ENCODE assay signal across 8 cellular contexts in genomic region chr15:34366271-34367043, GRCh38. TPM values are rescaled to one million over a fixed set of nuclear protein-coding genes. Genes with fewer than 3 reads are reported as not detected.
DNase-seq lines count a peak whose midpoint lies in the region; ATAC-seq and TF ChIP-seq lines count a peak whose summit lies in the region.

No MANE protein-coding gene starts in this region.

- peaks cover 30% of the 10 kb centered on the region for H3K4me1 ChIP-seq in CD4-positive, CD25-positive, alpha-beta regulatory T cell (ENCODE audit: control insufficient read depth, insufficient read depth, low read length, poor library complexity, severe bottlenecking)
- peaks cover 4% of the 10 kb centered on the region for H3K4me1 ChIP-seq in mesodermal cell (ENCODE audit: control insufficient read depth, insufficient read depth, low read length, poor library complexity, severe bottlenecking)

- no peaks in the 10 kb centered on the region for H3K27me3 Mint-ChIP-seq in CD4-positive, CD25-positive, alpha-beta regulatory T cell
- H3K27me3 Mint-ChIP-seq in activated CD8-positive, alpha-beta memory T cell treated with anti-CD3 and anti-CD28 coated beads, Interleukin-2, amount 10 ng/mL, durations not matched to agents 7 days and 5 days = no peaks in the 10 kb centered on the region
- H3K27me3 Mint-ChIP-seq in endothelial cell (ENCODE audit: unreplicated experiment) = peaks cover 6% of the 10 kb centered on the region

- no peak for TF ChIP-seq CTCF in endothelial cell (IDR thresholded peaks at IDR 0.05; ENCODE audit: unreplicated experiment)

- H3K4me3 Mint-ChIP-seq in CD4-positive, CD25-positive, alpha-beta regulatory T cell = peak overlapping the region; percentile 94 to 100 (median 98)
- H3K4me3 Mint-ChIP-seq in activated CD8-positive, alpha-beta memory T cell treated with anti-CD3 and anti-CD28 coated beads, Interleukin-2, amount 10 ng/mL, durations not matched to agents 7 days and 5 days = peak overlapping the region; percentile 96
- H3K4me3 Mint-ChIP-seq in endothelial cell (ENCODE audit: unreplicated experiment) = peak overlapping the region; percentile 96

- H3K9me3 Mint-ChIP-seq in CD4-positive, CD25-positive, alpha-beta regulatory T cell = no peaks in the 10 kb centered on the region
- no peaks in the 10 kb centered on the region for H3K9me3 Mint-ChIP-seq in activated CD8-positive, alpha-beta memory T cell treated with anti-CD3 and anti-CD28 coated beads, Interleukin-2, amount 10 ng/mL, durations not matched to agents 7 days and 5 days (ENCODE audit: low read depth)
- H3K9me3 Mint-ChIP-seq in endothelial cell (ENCODE audit: unreplicated experiment) = no peaks in the 10 kb centered on the region

- peaks cover 14% of the 10 kb centered on the region for H3K36me3 ChIP-seq in CD4-positive, CD25-positive, alpha-beta regulatory T cell (ENCODE audit: control insufficient read depth, insufficient read depth, low read length)
- peaks cover 30% of the 10 kb centered on the region for H3K36me3 ChIP-seq in mesodermal cell (ENCODE audit: control insufficient read depth, insufficient read depth, low read length)

- H3K27me3 ChIP-seq in CD4-positive, CD25-positive, alpha-beta regulatory T cell (ENCODE audit: control insufficient read depth, insufficient read depth, low read length) = no peaks in the 10 kb centered on the region

- H3K4me1 Mint-ChIP-seq in CD4-positive, CD25-positive, alpha-beta regulatory T cell = peaks cover 12 to 56% (median 16%) of the 10 kb centered on the region in 4 donors
- peaks cover 41% of the 10 kb centered on the region for H3K4me1 Mint-ChIP-seq in activated CD8-positive, alpha-beta memory T cell treated with anti-CD3 and anti-CD28 coated beads, Interleukin-2, amount 10 ng/mL, durations not matched to agents 7 days and 5 days
- H3K4me1 Mint-ChIP-seq in endothelial cell (ENCODE audit: unreplicated experiment) = peaks cover 16% of the 10 kb centered on the region

- peak overlapping the region; percentile 45 to 96 (median 96) for H3K27ac Mint-ChIP-seq in CD4-positive, CD25-positive, alpha-beta regulatory T cell
- H3K27ac Mint-ChIP-seq in activated CD8-positive, alpha-beta memory T cell treated with anti-CD3 and anti-CD28 coated beads, Interleukin-2, amount 10 ng/mL, durations not matched to agents 7 days and 5 days = peak overlapping the region; percentile 89
- H3K27ac Mint-ChIP-seq in endothelial cell (ENCODE audit: unreplicated experiment) = no peak overlapping the region

- CTCF ChIA-PET in activated CD8-positive, alpha-beta memory T cell treated with anti-CD3 and anti-CD28 coated beads, Interleukin-2, amount 10 ng/mL, durations not matched to agents 7 days and 5 days (lab: Charles Lee) = interaction anchor here (0.7 to 4.1 kb wide), 26 partner anchors 9 to 304 kb away, joined by 3 to 55 read pairs (median 6); partner anchors contain the start of genes EMC4, GOLGA8A, GOLGA8B and NOP10

- 0% methylated on average over 16 to 23 of the region's 36 CpGs for WGBS in mesodermal cell (ENCODE audit: insufficient coverage in 2 of 2), 2 experiments

- no peaks in the 10 kb centered on the region for H3K9me3 ChIP-seq in CD4-positive, CD25-positive, alpha-beta regulatory T cell (ENCODE audit: control insufficient read depth in 2 of 2, low read length in 2 of 2)
- no peaks in the 10 kb centered on the region for H3K9me3 ChIP-seq in mesodermal cell (ENCODE audit: control insufficient read depth, low read length)

- peak overlapping the region; percentile 37 for H3K27ac ChIP-seq in CD4-positive, CD25-positive, alpha-beta regulatory T cell (ENCODE audit: insufficient read depth, low read length, poor library complexity, severe bottlenecking)
- H3K27ac ChIP-seq in mesodermal cell (ENCODE audit: low read depth, low read length, severe bottlenecking) = peak overlapping the region; percentile 69

- peak; percentile 28 to 71 (median 53) for DNase-seq in CD4-positive, CD25-positive, alpha-beta regulatory T cell
- DNase-seq in HCEC 1CT (peak; percentile 12), NCI-H748 (lab: John Stamatoyannopoulos, UW; ENCODE audit: unreplicated experiment) (peak; percentile 81), endothelial cell (ENCODE audit: low spot score) (peak; percentile 40)
- peak; percentile 79 for DNase-seq in activated CD8-positive, alpha-beta memory T cell treated with anti-CD3 and anti-CD28 coated beads, Interleukin-2, amount 10 ng/mL, durations not matched to agents 7 days and 5 days
- DNase-seq in stimulated activated CD8-positive, alpha-beta memory T cell treated with anti-CD3 and anti-CD28 coated beads, Interleukin-2, amount 100 ng/mL, for 48 hours (ENCODE audit: low read depth in 2 of 2) = peak; percentile 36 to 39

- peak overlapping the region; percentile 80 for H3K4me3 ChIP-seq in CD4-positive, CD25-positive, alpha-beta regulatory T cell (ENCODE audit: low read depth, low read length)
- H3K4me3 ChIP-seq in mesodermal cell (ENCODE audit: extremely low read depth, insufficient read depth, low read length, poor library complexity, severe bottlenecking) = peak overlapping the region; percentile 81

- ATAC-seq in CD4-positive, CD25-positive, alpha-beta regulatory T cell (ENCODE audit: low read depth in 2 of 2) = no peak
- peak; percentile 11 for ATAC-seq in activated CD8-positive, alpha-beta memory T cell treated with anti-CD3 and anti-CD28 coated beads, Interleukin-2, amount 10 ng/mL, durations not matched to agents 7 days and 5 days
- no peak for ATAC-seq in GM18909 (IDR thresholded peaks at IDR 0.05; ENCODE audit: poor library complexity, unreplicated experiment)

- H3K36me3 Mint-ChIP-seq in CD4-positive, CD25-positive, alpha-beta regulatory T cell = peaks cover 14% of the 10 kb centered on the region
- peaks cover 25% of the 10 kb centered on the region for H3K36me3 Mint-ChIP-seq in activated CD8-positive, alpha-beta memory T cell treated with anti-CD3 and anti-CD28 coated beads, Interleukin-2, amount 10 ng/mL, durations not matched to agents 7 days and 5 days
- H3K36me3 Mint-ChIP-seq in endothelial cell (ENCODE audit: low read depth, unreplicated experiment) = no peaks in the 10 kb centered on the region

RNA-seq across cellular contexts. Expression of gene LPCAT4, which starts 0.5 kb away (rescaled TPM):
- total RNA-seq in CD4-positive, CD25-positive, alpha-beta regulatory T cell = 83.2 TPM
- 10 to 100 TPM; 13.2 to 15.4 (median 14.7) TPM for polyA plus RNA-seq in CD4-positive, CD25-positive, alpha-beta regulatory T cell
- 100 to 1,000 TPM; 126 to 128 TPM for total RNA-seq in activated CD8-positive, alpha-beta memory T cell treated with anti-CD3 and anti-CD28 coated beads, Interleukin-2, amount 10 ng/mL, durations not matched to agents 7 days and 5 days
- total RNA-seq in endothelial cell (ENCODE audit: unreplicated experiment) = 32.4 TPM
- polyA plus RNA-seq in mesodermal cell (2013, experiment 1 of 2) = 62.7 TPM
- polyA plus RNA-seq in mesodermal cell (2013, experiment 2 of 2) = 56.1 TPM

RNA-seq across cellular contexts. Expression of gene NUTM1, which starts 23.3 kb away (rescaled TPM):
- total RNA-seq in CD4-positive, CD25-positive, alpha-beta regulatory T cell = not detected
- not detected for polyA plus RNA-seq in CD4-positive, CD25-positive, alpha-beta regulatory T cell
- total RNA-seq in activated CD8-positive, alpha-beta memory T cell treated with anti-CD3 and anti-CD28 coated beads, Interleukin-2, amount 10 ng/mL, durations not matched to agents 7 days and 5 days = not detected
- total RNA-seq in endothelial cell (ENCODE audit: unreplicated experiment) = not detected
- not detected for polyA plus RNA-seq in mesodermal cell (2013, experiment 1 of 2)
- not detected for polyA plus RNA-seq in mesodermal cell (2013, experiment 2 of 2)

RNA-seq across cellular contexts. Expression of gene NOP10, which starts 23.5 kb away (rescaled TPM):
- total RNA-seq in CD4-positive, CD25-positive, alpha-beta regulatory T cell = 54.1 TPM
- polyA plus RNA-seq in CD4-positive, CD25-positive, alpha-beta regulatory T cell = 100 to 1,000 TPM; 421 to 504 (median 464) TPM
- 100 to 1,000 TPM; 166 to 249 TPM for total RNA-seq in activated CD8-positive, alpha-beta memory T cell treated with anti-CD3 and anti-CD28 coated beads, Interleukin-2, amount 10 ng/mL, durations not matched to agents 7 days and 5 days
- 191 TPM for total RNA-seq in endothelial cell (ENCODE audit: unreplicated experiment)
- 297 TPM for polyA plus RNA-seq in mesodermal cell (2013, experiment 1 of 2)
- polyA plus RNA-seq in mesodermal cell (2013, experiment 2 of 2) = 259 TPM

RNA-seq across cellular contexts. Expression of gene SLC12A6, which starts 28.9 kb away (rescaled TPM):
- total RNA-seq in CD4-positive, CD25-positive, alpha-beta regulatory T cell = 150 TPM
- polyA plus RNA-seq in CD4-positive, CD25-positive, alpha-beta regulatory T cell = 10 to 100 TPM; 14.1 to 18.5 (median 14.5) TPM
- total RNA-seq in activated CD8-positive, alpha-beta memory T cell treated with anti-CD3 and anti-CD28 coated beads, Interleukin-2, amount 10 ng/mL, durations not matched to agents 7 days and 5 days = 10 to 100 TPM; 28.2 to 55.2 TPM
- total RNA-seq in endothelial cell (ENCODE audit: unreplicated experiment) = 22.4 TPM
- 14.0 TPM for polyA plus RNA-seq in mesodermal cell (2013, experiment 1 of 2)
- 11.7 TPM for polyA plus RNA-seq in mesodermal cell (2013, experiment 2 of 2)

Comparison
In these comparisons a context has a peak if more than half of its experiments do, and no peak if none do; other contexts are left out.
1. DNase-seq: peak in every context shown above with its lines; median percentile 81 in NCI-H748; 79 in activated CD8-positive, alpha-beta memory T cell treated with anti-CD3 and anti-CD28 coated beads, Interleukin-2, amount 10 ng/mL, durations not matched to agents 7 days and 5 days; 53 in CD4-positive, CD25-positive, alpha-beta regulatory T cell; 40 in endothelial cell; 38 in stimulated activated CD8-positive, alpha-beta memory T cell treated with anti-CD3 and anti-CD28 coated beads, Interleukin-2, amount 100 ng/mL, for 48 hours; 12 in HCEC 1CT.